In the genomic region with DNA sequence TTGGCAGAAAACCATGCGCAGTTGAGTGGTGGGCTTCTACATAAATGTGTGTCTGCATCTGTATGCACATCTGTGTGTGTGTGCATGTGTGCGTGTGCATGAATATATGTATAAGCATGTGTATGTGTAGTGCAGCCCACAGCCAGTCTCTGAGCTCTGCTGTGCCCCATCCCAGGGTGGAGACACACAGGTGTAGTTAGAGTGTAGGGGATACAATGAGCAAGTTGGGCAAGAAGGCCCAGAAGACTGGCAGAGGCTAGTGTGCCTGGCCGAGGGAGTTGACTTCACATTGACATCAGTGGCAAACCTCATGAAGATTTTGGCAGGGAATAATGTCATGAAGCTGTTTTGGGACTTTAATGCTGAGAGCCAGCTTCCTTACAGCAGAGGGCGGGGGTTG, we compare ENCODE assay signal across 22 cellular contexts. TPM values are rescaled to one million over a fixed set of nuclear protein-coding genes. Genes with fewer than 3 reads are reported as not detected.
DNase-seq lines count a peak whose midpoint lies in the region; ATAC-seq, FAIRE-seq and TF ChIP-seq lines count a peak whose summit lies in the region.
"Had no signal": no experiment of that assay in that cellular context is flagged by ENCODE, and none has a peak within 500 bp of the region (broad histone marks: within the 10 kb centered on the region; RNA-seq: fewer than 3 reads in every experiment).

No MANE protein-coding gene starts in this region.

- H3K4me3 Mint-ChIP-seq in nephron (peak overlapping the region; percentile 4 to 46 (median 44)), endodermal cell (no peak overlapping the region)
- H3K4me3 Mint-ChIP-seq: CD14-positive monocyte; CD4-positive, alpha-beta memory T cell; GM23338 had no signal

- 94 to 100% methylated on average over 2 to 4 of the region's 4 CpGs for WGBS in endodermal cell (ENCODE audit: insufficient coverage in 1 of 2, insufficient read length in 1 of 2), 2 experiments

- peak; percentile 50 for FAIRE-seq in bronchial epithelial cell (lab: Jason Lieb, UNC)
- FAIRE-seq: A549, GM12892, GM18507, H54 had no signal

- H3K36me3 Mint-ChIP-seq in nephron (ENCODE audit: low read depth), result peaks cover 3% of the 10 kb centered on the region
- peaks cover 1% of the 10 kb centered on the region for H3K36me3 Mint-ChIP-seq in endodermal cell (ENCODE audit: low read depth)

- H3K4me3 ChIP-seq in right atrium auricular region, result no peak overlapping the region
- H3K4me3 ChIP-seq in bronchial epithelial cell (ENCODE audit: low read depth, low read length), result no peak overlapping the region
- H3K4me3 ChIP-seq in endodermal cell (ENCODE audit: low read length), result no peak overlapping the region
- H3K4me3 ChIP-seq: A549, BLaER1, GM23338 had no signal

- DNase-seq in left ventricle myocardium superior, result peak; percentile 0
- no peak for DNase-seq in right atrium auricular region (ENCODE audit: low spot score)
- DNase-seq in bronchial epithelial cell (ENCODE audit: low read depth), result no peak
- no peak for DNase-seq in cerebellum (ENCODE audit: low spot score)
- DNase-seq in T-helper 2 cell, result no peak
- no peak for DNase-seq in endodermal cell
- DNase-seq: AML-193; CD4-positive, alpha-beta memory T cell; DMS153; DMS79; GDM1; HCEC 1CT had no signal

- H3K9me3 ChIP-seq in right atrium auricular region (no peaks in the 10 kb centered on the region), endodermal cell (ENCODE audit: control insufficient read depth, low read length) (no peaks in the 10 kb centered on the region)
- H3K9me3 ChIP-seq: A549, BLaER1 had no signal

- no peak overlapping the region for H3K9ac ChIP-seq in endodermal cell (ENCODE audit: extremely low read depth, low read length, poor library complexity, severe bottlenecking)
- H3K9ac ChIP-seq: BLaER1 had no signal

- no peak for ATAC-seq in left ventricle myocardium superior
- ATAC-seq: A549, GM23338 had no signal

- H3K9me3 Mint-ChIP-seq in nephron (no peaks in the 10 kb centered on the region), endodermal cell (no peaks in the 10 kb centered on the region)
- H3K9me3 Mint-ChIP-seq: CD14-positive monocyte; CD4-positive, alpha-beta memory T cell; GM23338 had no signal

- peaks cover 3% of the 10 kb centered on the region for H3K27me3 Mint-ChIP-seq in nephron (ENCODE audit: low read depth)
- H3K27me3 Mint-ChIP-seq in endodermal cell (ENCODE audit: insufficient read depth), result no peaks in the 10 kb centered on the region
- H3K27me3 Mint-ChIP-seq: CD4-positive, alpha-beta memory T cell had no signal

- H3K27ac Mint-ChIP-seq in nephron (peak overlapping the region in 2 of 3 experiments; percentile 19 to 21), endodermal cell (no peak overlapping the region)
- H3K27ac Mint-ChIP-seq: GM23338 had no signal

- no peaks in the 10 kb centered on the region for H3K27me3 ChIP-seq in right atrium auricular region
- peaks cover 4% of the 10 kb centered on the region for H3K27me3 ChIP-seq in bronchial epithelial cell (ENCODE audit: control insufficient read depth, insufficient read depth, low read length)
- H3K27me3 ChIP-seq in endodermal cell (ENCODE audit: control insufficient read depth, insufficient read depth, low read length, poor library complexity, severe bottlenecking), result no peaks in the 10 kb centered on the region
- H3K27me3 ChIP-seq: BLaER1 had no signal

- H3K4me1 Mint-ChIP-seq in nephron (peaks cover 42% of the 10 kb centered on the region), endodermal cell (peaks cover 26% of the 10 kb centered on the region)

- intact Hi-C loops in left ventricle myocardium superior (cut with micrococcal nuclease), result no loop called here

- H3K27ac ChIP-seq in right atrium auricular region, result no peak overlapping the region
- H3K27ac ChIP-seq in endodermal cell (ENCODE audit: low read depth, low read length), result no peak overlapping the region
- H3K27ac ChIP-seq: 22Rv1, A549, BLaER1, HL-60 had no signal

- TF ChIP-seq CTCF in right atrium auricular region (IDR thresholded peaks at IDR 0.05), result no peak
- no peak for TF ChIP-seq CTCF in bronchial epithelial cell (IDR thresholded peaks at IDR 0.05; ENCODE audit: insufficient read depth, low read length, severe bottlenecking)
- no peak for TF ChIP-seq CTCF in nephron (IDR thresholded peaks at IDR 0.05; ENCODE audit: unreplicated experiment in 3 of 3)
- TF ChIP-seq CTCF in endodermal cell (conservative IDR thresholded peaks at IDR 0.05), result no peak

- H3K36me3 ChIP-seq in right atrium auricular region (peaks cover 17% of the 10 kb centered on the region), bronchial epithelial cell (ENCODE audit: control insufficient read depth, insufficient read depth, low read length) (peaks cover 15% of the 10 kb centered on the region), endodermal cell (ENCODE audit: control insufficient read depth, insufficient read depth, low read length) (peaks cover 11% of the 10 kb centered on the region)

- H3K4me1 ChIP-seq in right atrium auricular region, result peaks cover 0 to 28% of the 10 kb centered on the region in 2 donors
- H3K4me1 ChIP-seq in endodermal cell (ENCODE audit: control insufficient read depth, insufficient read depth, low read length), result peaks cover 14% of the 10 kb centered on the region

RNA-seq across cellular contexts. Expression of a gene that starts 8.2 kb away (rescaled TPM):
- total RNA-seq in left ventricle myocardium superior (4.0 TPM), right atrium auricular region (1 to 10 TPM; 2.0 to 5.4 TPM), bronchial epithelial cell (9.2 and 10.8 TPM in 2 replicates), cerebellum (4.0 TPM), endodermal cell (10 to 100 TPM; 21.7 to 28.4 TPM)
- 5.8 TPM for polyA plus RNA-seq in endodermal cell (2013, experiment 1 of 2)
- polyA plus RNA-seq in endodermal cell (2013, experiment 2 of 2), result 7.1 TPM

RNA-seq across cellular contexts. Expression of a gene that starts 17.4 kb away (rescaled TPM):
- 67.5 TPM for total RNA-seq in left ventricle myocardium superior
- total RNA-seq in right atrium auricular region, result 10 to 100 TPM; 43.2 to 43.8 TPM
- 61.3 and 67.7 TPM in 2 replicates for total RNA-seq in bronchial epithelial cell
- 117 TPM for total RNA-seq in cerebellum
- total RNA-seq in endodermal cell, result 10 to 100 TPM; 78.4 to 84.2 TPM
- 95.1 TPM for polyA plus RNA-seq in endodermal cell (2013, experiment 1 of 2)
- 88.3 TPM for polyA plus RNA-seq in endodermal cell (2013, experiment 2 of 2)

RNA-seq across cellular contexts. Expression of a gene that starts 20.3 kb away (rescaled TPM):
- 2.3 TPM for total RNA-seq in left ventricle myocardium superior
- 1 to 10 TPM; 1.5 to 2.5 TPM for total RNA-seq in right atrium auricular region
- total RNA-seq in bronchial epithelial cell, result 0.79 and 1.2 TPM in 2 replicates
- 5.0 TPM for total RNA-seq in cerebellum
- total RNA-seq in endodermal cell, result 1 to 10 TPM; 4.9 to 5.5 TPM
- 2.8 TPM for polyA plus RNA-seq in endodermal cell (2013, experiment 1 of 2)
- polyA plus RNA-seq in endodermal cell (2013, experiment 2 of 2), result 3.1 TPM

RNA-seq across cellular contexts. Expression of a gene that starts 50.2 kb away (rescaled TPM):
- total RNA-seq in left ventricle myocardium superior (9.0 TPM), right atrium auricular region (1 to 10 TPM; 5.7 to 8.1 TPM), bronchial epithelial cell (2.0 and 2.6 TPM in 2 replicates), cerebellum (3.1 TPM), endodermal cell (1 to 10 TPM; 6.7 to 6.8 TPM)
- 4.8 TPM for polyA plus RNA-seq in endodermal cell (2013, experiment 1 of 2)
- 3.8 TPM for polyA plus RNA-seq in endodermal cell (2013, experiment 2 of 2)

RNA-seq across cellular contexts. Expression of a gene that starts 56.9 kb away (rescaled TPM):
- 103 TPM for total RNA-seq in left ventricle myocardium superior
- 10 to 100 TPM; 54.4 to 58.6 TPM for total RNA-seq in right atrium auricular region
- 47.6 and 57.7 TPM in 2 replicates for total RNA-seq in bronchial epithelial cell
- total RNA-seq in cerebellum, result 15.1 TPM
- total RNA-seq in endodermal cell, result 10 to 100 TPM; 40.7 to 41.9 TPM
- polyA plus RNA-seq in endodermal cell (2013, experiment 1 of 2), result 32.6 TPM
- polyA plus RNA-seq in endodermal cell (2013, experiment 2 of 2), result 27.3 TPM
